Comparison of ENCODE assay signal across 22 cellular contexts in genomic region chr2:78778756-78779510, GRCh38.
DNase-seq lines count a peak whose midpoint lies in the region; ATAC-seq, FAIRE-seq and TF ChIP-seq lines count a peak whose summit lies in the region.
"Had no signal": no experiment of that assay in that cellular context is flagged by ENCODE, and none has a peak within 500 bp of the region (broad histone marks: within the 10 kb centered on the region; RNA-seq: fewer than 3 reads in every experiment).

No MANE protein-coding gene starts in this region.

- H3K4me1 ChIP-seq in right cardiac atrium (ENCODE audit: control insufficient read depth, insufficient read depth, low read length) = no peaks in the 10 kb centered on the region
- peaks cover 0 to 24% (median 18%) of the 10 kb centered on the region in 4 donors for H3K4me1 ChIP-seq in sigmoid colon
- no peaks in the 10 kb centered on the region for H3K4me1 ChIP-seq in small intestine (ENCODE audit: control insufficient read depth in 2 of 2, insufficient read depth in 1 of 2, low read depth in 1 of 2, low read length in 1 of 2)
- H3K4me1 ChIP-seq: SJSA1 had no signal

- TF ChIP-seq POLR2A in sigmoid colon (IDR thresholded peaks at IDR 0.05) = no peak

- no peak overlapping the region for H3K4me3 ChIP-seq in right cardiac atrium (ENCODE audit: low read length)
- H3K4me3 ChIP-seq in sigmoid colon = no peak overlapping the region
- H3K4me3 ChIP-seq in small intestine (ENCODE audit: low read depth in 1 of 2, low read length in 2 of 2) = no peak overlapping the region
- H3K4me3 ChIP-seq: GM12878, GM23338, SJSA1 had no signal

- peak in 2 of 3 donors; percentile 20 to 49 for DNase-seq in right cardiac atrium
- DNase-seq in cardiac septum (ENCODE audit: low spot score) = no peak
- peak; percentile 89 for DNase-seq in chondrocyte (ENCODE audit: low spot score)
- DNase-seq in sigmoid colon = no peak
- no peak for DNase-seq in small intestine
- no peak for DNase-seq in effector CD8-positive, alpha-beta T cell (lab: John Stamatoyannopoulos, UW)
- no peak for DNase-seq in DMS 273 (lab: John Stamatoyannopoulos, UW; ENCODE audit: unreplicated experiment)
- DNase-seq: CD4-positive, CD25-positive, alpha-beta regulatory T cell; HCEC 1CT; NCI-H1048; NCI-H1694; NCI-H2029 treated with DMSO at 0.1 percent for 48 hours; NCI-H446 treated with DMSO at 0.1 percent for 48 hours; NCI-H526; Right ventricle myocardium superior; RPMI8226 had no signal

- no peaks in the 10 kb centered on the region for H3K36me3 ChIP-seq in sigmoid colon
- no peaks in the 10 kb centered on the region for H3K36me3 ChIP-seq in small intestine (ENCODE audit: control insufficient read depth in 2 of 2, insufficient read depth in 2 of 2, low read length in 2 of 2)
- H3K36me3 ChIP-seq: SJSA1 had no signal

- H3K4me1 Mint-ChIP-seq in chondrocyte (ENCODE audit: low read depth) = no peaks in the 10 kb centered on the region
- H3K4me1 Mint-ChIP-seq: GM23338, IgD-negative memory B cell had no signal

- H3K9me3 ChIP-seq in right cardiac atrium (ENCODE audit: control insufficient read depth, low read length) (no peaks in the 10 kb centered on the region), sigmoid colon (no peaks in the 10 kb centered on the region), small intestine (ENCODE audit: control insufficient read depth, low read depth) (no peaks in the 10 kb centered on the region)

- no peaks in the 10 kb centered on the region for H3K27me3 ChIP-seq in right cardiac atrium (ENCODE audit: control insufficient read depth, insufficient read depth)
- H3K27me3 ChIP-seq in sigmoid colon = no peaks in the 10 kb centered on the region
- H3K27me3 ChIP-seq in small intestine (ENCODE audit: control insufficient read depth in 2 of 2, insufficient read depth in 2 of 2, low read length in 2 of 2) = no peaks in the 10 kb centered on the region
- H3K27me3 ChIP-seq: SJSA1 had no signal

- H3K27ac Mint-ChIP-seq in chondrocyte (ENCODE audit: unreplicated experiment) = no peak overlapping the region
- H3K27ac Mint-ChIP-seq: CD4-positive, CD25-positive, alpha-beta regulatory T cell; GM23338 had no signal

- peaks cover 10% of the 10 kb centered on the region for H3K27me3 Mint-ChIP-seq in chondrocyte (ENCODE audit: low read depth)
- H3K27me3 Mint-ChIP-seq: CD4-positive, CD25-positive, alpha-beta regulatory T cell; IgD-negative memory B cell had no signal

- 94% methylated on average over 69 of the region's 69 CpGs for WGBS in right cardiac atrium
- WGBS in sigmoid colon, 2 donors = 96% methylated on average over 69 of the region's 69 CpGs
- 95 to 97% (median 95%) methylated on average over 55 to 69 of the region's 69 CpGs for WGBS in small intestine, 3 donors

- H3K4me3 Mint-ChIP-seq in chondrocyte (ENCODE audit: unreplicated experiment) = no peak overlapping the region
- H3K4me3 Mint-ChIP-seq: CD4-positive, CD25-positive, alpha-beta regulatory T cell; GM23338; IgD-negative memory B cell had no signal

- TF ChIP-seq EP300 in sigmoid colon (IDR thresholded peaks at IDR 0.05) = no peak

- FAIRE-seq in small intestine (lab: Jason Lieb, UNC) = no peak
- FAIRE-seq: G401.6, GM12878 had no signal

- no peak overlapping the region for H3K27ac ChIP-seq in right cardiac atrium (ENCODE audit: low read length)
- peak overlapping the region in 3 of 4 donors; percentile 72 to 84 (median 82) for H3K27ac ChIP-seq in sigmoid colon
- no peak overlapping the region for H3K27ac ChIP-seq in small intestine (ENCODE audit: low read depth in 1 of 2, low read length in 1 of 2)
- H3K27ac ChIP-seq: HL-60, SJSA1 had no signal

- TF ChIP-seq CTCF in chondrocyte (IDR thresholded peaks at IDR 0.05) = no peak
- TF ChIP-seq CTCF in sigmoid colon (IDR thresholded peaks at IDR 0.05) = no peak

- H3K9me3 Mint-ChIP-seq in chondrocyte (ENCODE audit: low read depth) = peaks cover 6% of the 10 kb centered on the region

- ATAC-seq in right cardiac atrium = no peak
- ATAC-seq: GM12878, GM23338 had no signal

- H3K36me3 Mint-ChIP-seq in chondrocyte (ENCODE audit: low read depth) = no peaks in the 10 kb centered on the region
- H3K36me3 Mint-ChIP-seq: CD4-positive, CD25-positive, alpha-beta regulatory T cell; IgD-negative memory B cell had no signal

- intact Hi-C loops in right cardiac atrium (cut with DNase I) (no loop called here), cardiac septum (cut with DNase I) (no loop called here), sigmoid colon (cut with DNase I) (no loop called here)

Comparison
In these comparisons a context has a peak if more than half of its experiments do, and no peak if none do; other contexts are left out.
1. DNase-seq: peak in right cardiac atrium (2 of 3) and chondrocyte (single experiment); none in cardiac septum (single experiment), sigmoid colon (single experiment), small intestine (single experiment), effector CD8-positive, alpha-beta T cell (single experiment) and DMS 273 (single experiment).
2. H3K27ac ChIP-seq: peak in sigmoid colon (3 of 4); none in right cardiac atrium (single experiment) and small intestine (0 of 2).